21 cellular contexts compared by ENCODE assay signal in genomic region chr1:31694910-31695300, GRCh38. TPM values are rescaled to one million over a fixed set of nuclear protein-coding genes. Genes with fewer than 3 reads are reported as not detected.
DNase-seq lines count a peak whose midpoint lies in the region; ATAC-seq lines count a peak whose summit lies in the region.
"Had no signal": no experiment of that assay in that cellular context is flagged by ENCODE, and none has a peak within 500 bp of the region (broad histone marks: within the 10 kb centered on the region; RNA-seq: fewer than 3 reads in every experiment).

No MANE protein-coding gene starts in this region.

- no peak overlapping the region for H3K4me3 Mint-ChIP-seq in activated CD4-positive, alpha-beta memory T cell treated with anti-CD3 and anti-CD28 coated beads for 36 hours
- H3K4me3 Mint-ChIP-seq: activated naive CD8-positive, alpha-beta T cell treated with anti-CD3 and anti-CD28 coated beads, Interleukin-2, amount 10 ng/mL, durations not matched to agents 7 days and 5 days; CD4-positive, alpha-beta T cell; dendritic cell treated with granulocyte-macrophage colony-stimulating factor and Interleukin-4, amounts not matched to agents 40 ng/mL and 50 ng/mL, for 4 days had no signal

- no peaks in the 10 kb centered on the region for H3K4me1 ChIP-seq in mesendoderm (ENCODE audit: control insufficient read depth, low read depth, low read length)

- peak overlapping the region; percentile 90 for H3K27ac ChIP-seq in cingulate gyrus (ENCODE audit: low read depth, low read length)
- no peak overlapping the region for H3K27ac ChIP-seq in mesendoderm (ENCODE audit: low read depth, low read length)
- H3K27ac ChIP-seq: foreskin keratinocyte, KMS-11 had no signal

- no peaks in the 10 kb centered on the region for H3K36me3 Mint-ChIP-seq in activated CD4-positive, alpha-beta memory T cell treated with anti-CD3 and anti-CD28 coated beads for 36 hours
- H3K36me3 Mint-ChIP-seq: activated naive CD8-positive, alpha-beta T cell treated with anti-CD3 and anti-CD28 coated beads, Interleukin-2, amount 10 ng/mL, durations not matched to agents 7 days and 5 days had no signal

- no peak overlapping the region for H2BK15ac ChIP-seq in mesendoderm (replicated peaks; ENCODE audit: low read depth)

- WGBS in mesendoderm (ENCODE audit: extremely low coverage, insufficient coverage, low lambda C conversion rate), result no CpG with 5 or more reads among the region's 12 CpGs

- no peak overlapping the region for H2BK120ac ChIP-seq in mesendoderm (ENCODE audit: low read depth, low read length)

- in situ Hi-C loops in G401 (cut with HindIII; ENCODE audit: low sequenced_read_pairs), result no loop called here

- H2AK5ac ChIP-seq in mesendoderm (ENCODE audit: low read length), result no peak overlapping the region

- no peaks in the 10 kb centered on the region for H3K27me3 Mint-ChIP-seq in activated CD4-positive, alpha-beta memory T cell treated with anti-CD3 and anti-CD28 coated beads for 36 hours
- H3K27me3 Mint-ChIP-seq: CD4-positive, alpha-beta T cell had no signal

- no peak overlapping the region for H2BK5ac ChIP-seq in mesendoderm (ENCODE audit: low read length)

- ATAC-seq in HG03378 (IDR thresholded peaks at IDR 0.05; ENCODE audit: unreplicated experiment), result no peak
- ATAC-seq: foreskin keratinocyte, GM12878, left colon, PC-3 had no signal

- H3K18ac ChIP-seq in mesendoderm (ENCODE audit: low read length), result no peak overlapping the region

- no peak overlapping the region for H3K23ac ChIP-seq in mesendoderm (ENCODE audit: low read length)

- H3K27ac Mint-ChIP-seq in activated CD4-positive, alpha-beta memory T cell treated with anti-CD3 and anti-CD28 coated beads for 36 hours, result no peak overlapping the region
- H3K27ac Mint-ChIP-seq: activated naive CD8-positive, alpha-beta T cell treated with anti-CD3 and anti-CD28 coated beads, Interleukin-2, amount 10 ng/mL, durations not matched to agents 7 days and 5 days; activated T-helper 2 cell treated with anti-CD3 and anti-CD28 coated beads, Interferon-gamma antibody, Interleukin-2, Interleukin-4, amounts not matched to agents 10 μg/mL and 5 μg/mL and 100 μg/mL, durations not matched to agents 14 hours and 24 hours and 36 hours; CD4-positive, alpha-beta T cell; dendritic cell treated with granulocyte-macrophage colony-stimulating factor and Interleukin-4, amounts not matched to agents 40 ng/mL and 50 ng/mL, for 4 days had no signal

- H3K9ac ChIP-seq in mesendoderm (ENCODE audit: low read length), result no peak overlapping the region
- H3K9ac ChIP-seq: KMS-11 had no signal

- no peaks in the 10 kb centered on the region for H3K36me3 ChIP-seq in mesendoderm (ENCODE audit: control insufficient read depth, insufficient read depth, low read length)

- intact Hi-C loops in activated CD4-positive, alpha-beta memory T cell treated with anti-CD3 and anti-CD28 coated beads for 36 hours (cut with micrococcal nuclease), result no loop called here

- no peaks in the 10 kb centered on the region for H3K79me2 ChIP-seq in mesendoderm (ENCODE audit: control insufficient read depth, insufficient read depth, low read length)

- H3K4me3 ChIP-seq in mesendoderm (ENCODE audit: low read length), result no peak overlapping the region
- H3K4me3 ChIP-seq: GM12878 had no signal

- no peak overlapping the region for H4K8ac ChIP-seq in mesendoderm (ENCODE audit: low read depth, low read length)

- CTCF ChIA-PET in activated CD4-positive, alpha-beta memory T cell treated with anti-CD3 and anti-CD28 coated beads for 36 hours (lab: Charles Lee), result no interaction called here

- H3K4me1 Mint-ChIP-seq in activated CD4-positive, alpha-beta memory T cell treated with anti-CD3 and anti-CD28 coated beads for 36 hours (ENCODE audit: low read depth), result peaks cover 12% of the 10 kb centered on the region

- DNase-seq in G401 (ENCODE audit: low spot score) (peak; percentile 42), medulla oblongata (ENCODE audit: extremely low spot score) (peak; percentile 95), putamen (ENCODE audit: low spot score) (peak; percentile 94), mesendoderm (no peak), DMS114 treated with DMSO at 0.1 percent for 48 hours (lab: John Stamatoyannopoulos, UW; ENCODE audit: unreplicated experiment) (no peak)
- no peak for DNase-seq in activated CD4-positive, alpha-beta memory T cell treated with anti-CD3 and anti-CD28 coated beads for 36 hours
- DNase-seq: activated CD4-positive, alpha-beta T cell treated with anti-CD3 and anti-CD28 coated beads for 48 hours; activated naive CD8-positive, alpha-beta T cell treated with anti-CD3 and anti-CD28 coated beads, Interleukin-2, amount 10 ng/mL, durations not matched to agents 7 days and 5 days; CD4-positive, alpha-beta T cell; foreskin keratinocyte; left colon; MV-4-11; NCI-H187; PC-3; retina had no signal

- no peak overlapping the region for H4K5ac ChIP-seq in mesendoderm (ENCODE audit: low read length)

- no peaks in the 10 kb centered on the region for H3K79me1 ChIP-seq in mesendoderm (ENCODE audit: low read length)

- no peak overlapping the region for H3K4ac ChIP-seq in mesendoderm (ENCODE audit: low read depth, low read length)

- no peak overlapping the region for H3K56ac ChIP-seq in mesendoderm (ENCODE audit: low read length)

- H3K4me2 ChIP-seq in mesendoderm (ENCODE audit: low read length), result no peak overlapping the region
- H3K4me2 ChIP-seq: KMS-11 had no signal

- POLR2A ChIA-PET in activated CD4-positive, alpha-beta memory T cell treated with anti-CD3 and anti-CD28 coated beads for 36 hours (lab: Charles Lee), result no interaction called here

- H3K9me3 Mint-ChIP-seq in activated CD4-positive, alpha-beta memory T cell treated with anti-CD3 and anti-CD28 coated beads for 36 hours, result no peaks in the 10 kb centered on the region
- H3K9me3 Mint-ChIP-seq: activated naive CD8-positive, alpha-beta T cell treated with anti-CD3 and anti-CD28 coated beads, Interleukin-2, amount 10 ng/mL, durations not matched to agents 7 days and 5 days; activated T-helper 2 cell treated with anti-CD3 and anti-CD28 coated beads, Interferon-gamma antibody, Interleukin-2, Interleukin-4, amounts not matched to agents 10 μg/mL and 5 μg/mL and 100 μg/mL, durations not matched to agents 14 hours and 24 hours and 36 hours; CD4-positive, alpha-beta T cell; dendritic cell treated with granulocyte-macrophage colony-stimulating factor and Interleukin-4, amounts not matched to agents 40 ng/mL and 50 ng/mL, for 4 days had no signal

- H3K27me3 ChIP-seq in mesendoderm (ENCODE audit: insufficient read depth, low read length, poor library complexity), result no peaks in the 10 kb centered on the region
- H3K27me3 ChIP-seq: foreskin keratinocyte had no signal

RNA-seq across cellular contexts. Expression of gene COL16A1, which starts 8.9 kb away (rescaled TPM):
- 50.5 and 56.2 TPM in 2 replicates for total RNA-seq in G401 (2014; rRNA removed; shearing (Covaris generic))
- polyA plus RNA-seq in mesendoderm (2013, experiment 1 of 2), result 3.3 TPM
- 3.5 TPM for polyA plus RNA-seq in mesendoderm (2013, experiment 2 of 2)
- under 1 TPM; 0.12 to 0.45 TPM for total RNA-seq in activated CD4-positive, alpha-beta memory T cell treated with anti-CD3 and anti-CD28 coated beads for 36 hours
- total RNA-seq: activated T-helper 2 cell treated with anti-CD3 and anti-CD28 coated beads, Interferon-gamma antibody, Interleukin-2, Interleukin-4, amounts not matched to agents 10 μg/mL and 5 μg/mL and 100 μg/mL, durations not matched to agents 14 hours and 24 hours and 36 hours; CD4-positive, alpha-beta T cell had no signal

RNA-seq across cellular contexts. Expression of gene PEF1, which starts 50.2 kb away (rescaled TPM):
- 75.9 and 77.7 TPM in 2 replicates for total RNA-seq in G401 (2014; rRNA removed; shearing (Covaris generic))
- 48.7 TPM for polyA plus RNA-seq in mesendoderm (2013, experiment 1 of 2)
- 49.2 TPM for polyA plus RNA-seq in mesendoderm (2013, experiment 2 of 2)
- 10 to 100 TPM; 55.3 to 56.4 TPM for total RNA-seq in activated CD4-positive, alpha-beta memory T cell treated with anti-CD3 and anti-CD28 coated beads for 36 hours

Comparison
In these comparisons a context has a peak if more than half of its experiments do, and no peak if none do; other contexts are left out.
1. DNase-seq: peak in G401 (single experiment), medulla oblongata (single experiment) and putamen (single experiment); none in mesendoderm (single experiment), activated CD4-positive, alpha-beta memory T cell treated with anti-CD3 and anti-CD28 coated beads for 36 hours (single experiment) and DMS114 treated with DMSO at 0.1 percent for 48 hours (single experiment).
2. RNA of gene COL16A1, which starts 8.9 kb away (total RNA-seq): 50.5 to 56.2 TPM in G401; 0.12 to 0.45 TPM in activated CD4-positive, alpha-beta memory T cell treated with anti-CD3 and anti-CD28 coated beads for 36 hours; every median in the first group is over 10 times any median in the second.